ENCODE assay signal across 10 cellular contexts in the genomic region with DNA sequence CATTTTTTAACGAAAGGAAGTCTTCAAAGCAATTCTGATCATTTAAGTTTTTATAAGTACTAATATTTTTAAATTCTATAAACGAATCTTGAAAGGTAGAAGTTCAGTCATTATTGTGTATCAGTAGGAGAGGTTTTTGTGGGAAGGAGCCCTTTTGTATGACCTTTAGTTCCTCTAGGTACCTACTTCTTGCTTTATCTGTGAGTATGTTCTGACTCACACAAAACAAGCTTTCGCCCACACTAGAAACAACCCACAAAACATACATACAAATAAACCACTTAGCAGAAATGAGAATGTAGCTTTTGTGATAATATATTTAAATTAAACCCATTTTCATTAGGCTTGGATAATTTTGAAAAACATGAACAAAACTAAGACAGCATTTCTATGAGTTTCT. TPM values are rescaled to one million over a fixed set of nuclear protein-coding genes. Genes with fewer than 3 reads are reported as not detected.
DNase-seq lines count a peak whose midpoint lies in the region; ATAC-seq, FAIRE-seq and TF ChIP-seq lines count a peak whose summit lies in the region.
"Had no signal": no experiment of that assay in that cellular context is flagged by ENCODE, and none has a peak within 500 bp of the region (broad histone marks: within the 10 kb centered on the region; RNA-seq: fewer than 3 reads in every experiment).

No MANE protein-coding gene starts in this region.

- H3K4me3 ChIP-seq in fibroblast of villous mesenchyme (ENCODE audit: low read depth, low read length) = no peak overlapping the region
- H3K4me3 ChIP-seq in effector memory CD4-positive, alpha-beta T cell (ENCODE audit: insufficient read depth, low read depth, low read length, poor library complexity, severe bottlenecking) = no peak overlapping the region

- no peaks in the 10 kb centered on the region for H3K4me1 ChIP-seq in effector memory CD4-positive, alpha-beta T cell (ENCODE audit: control insufficient read depth, insufficient read depth, low read length, poor library complexity, severe bottlenecking)

- peak; percentile 46 for DNase-seq in HCEC 1CT
- DNase-seq in HPDE6-E6E7 (ENCODE audit: extremely low spot score) = peak; percentile 27
- peak; percentile 24 for DNase-seq in fibroblast of villous mesenchyme (ENCODE audit: low read depth)
- no peak for DNase-seq in frontal cortex (ENCODE audit: low spot score in 2 of 2)
- DNase-seq in effector memory CD4-positive, alpha-beta T cell = no peak
- no peak for DNase-seq in H4 (ENCODE audit: low spot score)
- no peak for DNase-seq in posterior cingulate gyrus
- DNase-seq: effector memory CD8-positive, alpha-beta T cell; NCI-H1092 had no signal

- peak; percentile 87 for ATAC-seq in GM18520 (IDR thresholded peaks at IDR 0.05; ENCODE audit: unreplicated experiment)
- ATAC-seq: effector memory CD8-positive, alpha-beta T cell had no signal

- no peak for FAIRE-seq in frontal cortex (lab: Jason Lieb, UNC)

- H3K27me3 ChIP-seq in effector memory CD4-positive, alpha-beta T cell (replicated peaks; ENCODE audit: control insufficient read depth, insufficient read depth, low read length, poor library complexity, severe bottlenecking) = no peaks in the 10 kb centered on the region

- TF ChIP-seq CTCF in fibroblast of villous mesenchyme (IDR thresholded peaks at IDR 0.05; ENCODE audit: insufficient read depth, low read depth, low read length) = no peak

- H3K9me3 ChIP-seq in effector memory CD4-positive, alpha-beta T cell (ENCODE audit: control insufficient read depth, low read length) = no peaks in the 10 kb centered on the region

- peaks cover 63% of the 10 kb centered on the region for H3K36me3 ChIP-seq in effector memory CD4-positive, alpha-beta T cell (ENCODE audit: control insufficient read depth, insufficient read depth, low read length)

- intact Hi-C loops in posterior cingulate gyrus (cut with DNase I) = no loop called here

- H3K27ac ChIP-seq in effector memory CD4-positive, alpha-beta T cell (ENCODE audit: insufficient read depth, low read length, poor library complexity, severe bottlenecking) = no peak overlapping the region

RNA-seq across cellular contexts. Expression of a gene that starts 27.8 kb away (rescaled TPM):
- total RNA-seq in fibroblast of villous mesenchyme (67.3 and 94.1 TPM in 2 replicates), frontal cortex (55.8 TPM)
- 16.4 and 33.3 TPM in 2 replicates for total RNA-seq in H4 (2014; rRNA removed; shearing (Covaris generic))

Comparison
In these comparisons a context has a peak if more than half of its experiments do, and no peak if none do; other contexts are left out.
1. DNase-seq: peak in HCEC 1CT (single experiment), HPDE6-E6E7 (single experiment) and fibroblast of villous mesenchyme (single experiment); none in frontal cortex (0 of 2), effector memory CD4-positive, alpha-beta T cell (0 of 3), H4 (single experiment) and posterior cingulate gyrus (0 of 10).